8 cellular contexts compared by ENCODE assay signal in genomic region chr10:101782811-101783735, GRCh38. TPM values are rescaled to one million over a fixed set of nuclear protein-coding genes. Genes with fewer than 3 reads are reported as not detected.
DNase-seq lines count a peak whose midpoint lies in the region; ATAC-seq and TF ChIP-seq lines count a peak whose summit lies in the region.

TSS of gene NPM3 (minus strand) at chr10:101783446. CDS start at chr10:101783390, 56 bp downstream.

- DNase-seq in DMS 273 (lab: John Stamatoyannopoulos, UW; ENCODE audit: unreplicated experiment): peak; percentile 92
- peak; percentile 26 for DNase-seq in LNCaP clone FGC (ENCODE audit: low read depth)
- DNase-seq in SK-N-MC (ENCODE audit: low read depth, low spot score): no peak
- peak; percentile 90 for DNase-seq in activated naive CD4-positive, alpha-beta T cell treated with Interleukin-2 at 50 U/mL for 16 hours
- DNase-seq in germinal center (ENCODE audit: low spot score): peak; percentile 86
- peak; percentile 71 for DNase-seq in occipital lobe (lab: John Stamatoyannopoulos, UW)
- peak in 47 of 49 donors; percentile 12 to 84 (median 58) for DNase-seq in substantia nigra (lab: John Stamatoyannopoulos, UW)

- peaks cover 11% of the 10 kb centered on the region; the same call in 1 of the 2 replicates for H3K36me3 ChIP-seq in SK-N-MC (ENCODE audit: insufficient read depth, low read length)

- no peaks in the 10 kb centered on the region for H3K9me3 ChIP-seq in SK-N-MC (ENCODE audit: low read depth, low read length)

- H3K9ac ChIP-seq in SK-N-MC (ENCODE audit: insufficient read length): peak within 1 kb of the TSS; percentile 84

- ATAC-seq in GM21528 (IDR thresholded peaks at IDR 0.05; ENCODE audit: low FRiP score, unreplicated experiment): peak; percentile 65

- H3K4me3 ChIP-seq in LNCaP clone FGC (ENCODE audit: low read depth, low read length): peak within 1 kb of the TSS; percentile 64
- peak within 1 kb of the TSS; percentile 82 for H3K4me3 ChIP-seq in SK-N-MC

- H3K27ac ChIP-seq in SK-N-MC (peak within 1 kb of the TSS; percentile 46; the same call in 1 of the 2 replicates), substantia nigra (ENCODE audit: low read depth, low read length, poor library complexity, severe bottlenecking) (peak within 1 kb of the TSS; percentile 19)

- no peak for TF ChIP-seq CTCF in LNCaP clone FGC (IDR thresholded peaks at IDR 0.05; ENCODE audit: control insufficient read depth, extremely low read depth, insufficient read depth)

RNA-seq across cellular contexts. Expression of gene NPM3, which starts in this region (rescaled TPM):
- 35.2 TPM for total RNA-seq in occipital lobe
